Comparison of ENCODE assay signal across 8 cellular contexts in genomic region chr11:32090774-32091370, GRCh38. TPM values are rescaled to one million over a fixed set of nuclear protein-coding genes. Genes with fewer than 3 reads are reported as not detected.
DNase-seq lines count a peak whose midpoint lies in the region; ATAC-seq and TF ChIP-seq lines count a peak whose summit lies in the region.

Gene RCN1 (plus strand): TSS chr11:32091074. CDS start chr11:32091197, 123 bp downstream.

- TF ChIP-seq CTCF in fibroblast of pulmonary artery (IDR thresholded peaks at IDR 0.05; ENCODE audit: low read length, missing control alignments) = no peak
- TF ChIP-seq CTCF in subcutaneous adipose tissue (IDR thresholded peaks at IDR 0.05; ENCODE audit: low read depth) = no peak

- H3K4me1 ChIP-seq in NT2/D1 (ENCODE audit: insufficient read depth, insufficient read length) = peaks cover 7% of the 10 kb centered on the region

- no peaks in the 10 kb centered on the region for H3K36me3 Mint-ChIP-seq in naive thymus-derived CD8-positive, alpha-beta T cell

- POLR2A ChIA-PET in naive thymus-derived CD8-positive, alpha-beta T cell (lab: Charles Lee) = interaction anchor here (0.6 to 1.4 kb wide), 2 partner anchors 8 to 283 kb away, joined by 3 to 4 read pairs; no protein-coding TSS in a partner anchor

- peaks cover 21 to 36% (median 30%) of the 10 kb centered on the region in 4 donors for H3K4me1 Mint-ChIP-seq in naive thymus-derived CD8-positive, alpha-beta T cell

- peak within 1 kb of the TSS; percentile 63 to 94 (median 91) for H3K27ac Mint-ChIP-seq in naive thymus-derived CD8-positive, alpha-beta T cell

- peak within 1 kb of the TSS; percentile 86 for H3K9ac ChIP-seq in NT2/D1 (ENCODE audit: insufficient read length, low read depth)

- peaks cover 10 to 15% (median 10%) of the 10 kb centered on the region in 5 donors for H3K27me3 Mint-ChIP-seq in naive thymus-derived CD8-positive, alpha-beta T cell

- no peaks in the 10 kb centered on the region for H3K9me3 ChIP-seq in NT2/D1 (ENCODE audit: insufficient read depth, low read length)

- H3K27me3 ChIP-seq in NT2/D1 (ENCODE audit: insufficient read depth, insufficient read length) = no peaks in the 10 kb centered on the region

- peaks cover 33% of the 10 kb centered on the region for H3K36me3 ChIP-seq in NT2/D1 (ENCODE audit: insufficient read depth, insufficient read length, low read length)

- H3K4me3 ChIP-seq in NT2/D1 (ENCODE audit: insufficient read length, low read depth) (peak within 1 kb of the TSS; percentile 80), fibroblast of pulmonary artery (replicated peaks; ENCODE audit: low read depth, low read length) (peak within 1 kb of the TSS; percentile 83)

- ATAC-seq in GM19043 (IDR thresholded peaks at IDR 0.05; ENCODE audit: low read depth, unreplicated experiment) (peak; percentile 33), HG03342 (IDR thresholded peaks at IDR 0.05; ENCODE audit: unreplicated experiment) (peak; percentile 38)
- ATAC-seq in naive thymus-derived CD8-positive, alpha-beta T cell = peak; percentile 64 to 68

- no peaks in the 10 kb centered on the region for H3K9me3 Mint-ChIP-seq in naive thymus-derived CD8-positive, alpha-beta T cell

- peak within 1 kb of the TSS; percentile 77 to 91 (median 84) for H3K4me3 Mint-ChIP-seq in naive thymus-derived CD8-positive, alpha-beta T cell

- DNase-seq in C1 segment of cervical spinal cord (lab: John Stamatoyannopoulos, UW) (peak in 10 of 14 donors; percentile 29 to 71 (median 52)), NT2/D1 (ENCODE audit: low read depth, low spot score) (peak; percentile 52), fibroblast of pulmonary artery (ENCODE audit: low read depth) (peak; percentile 85)
- DNase-seq in activated effector memory CD4-positive, alpha-beta T cell treated with Interleukin-2 at 50 U/mL for 16 hours = peak; percentile 23
- peak in 6 of 10 donors; percentile 3 to 39 (median 24) for DNase-seq in naive thymus-derived CD8-positive, alpha-beta T cell

RNA-seq across cellular contexts. Expression of gene RCN1, which starts in this region (rescaled TPM):
- total RNA-seq in naive thymus-derived CD8-positive, alpha-beta T cell = 10 to 100 TPM; 10.4 to 11.5 TPM
- 10 to 100 TPM in 1 of 3 donors, 1 to 10 TPM in 2; 5.8 to 15.6 (median 6.4) TPM for polyA plus RNA-seq in naive thymus-derived CD8-positive, alpha-beta T cell
- total RNA-seq in subcutaneous adipose tissue = 10 to 100 TPM; 55.8 to 81.8 (median 64.9) TPM

Comparison
In these comparisons a context has a peak if more than half of its experiments do, and no peak if none do; other contexts are left out.
1. Peak in every context shown above with its lines: DNase-seq, ATAC-seq and H3K4me3 ChIP-seq.
2. RNA of gene RCN1 (total RNA-seq): 55.8 to 81.8 TPM in subcutaneous adipose tissue; 10.4 to 11.5 TPM in naive thymus-derived CD8-positive, alpha-beta T cell; every median in the first group is over 4 times any median in the second.
3. DNase-seq: peak in every context shown above with its lines; median percentile 85 in fibroblast of pulmonary artery; 52 in C1 segment of cervical spinal cord; 52 in NT2/D1; 24 in naive thymus-derived CD8-positive, alpha-beta T cell; 23 in activated effector memory CD4-positive, alpha-beta T cell treated with Interleukin-2 at 50 U/mL for 16 hours.